ENCODE assay signal across 25 cellular contexts in genomic region chr1:116008651-116009380, GRCh38. TPM values are rescaled to one million over a fixed set of nuclear protein-coding genes. Genes with fewer than 3 reads are reported as not detected.
DNase-seq lines count a peak whose midpoint lies in the region; ATAC-seq and TF ChIP-seq lines count a peak whose summit lies in the region.
"Had no signal": no experiment of that assay in that cellular context is flagged by ENCODE, and none has a peak within 500 bp of the region (broad histone marks: within the 10 kb centered on the region; RNA-seq: fewer than 3 reads in every experiment).

No MANE protein-coding gene starts in this region.

- 78 to 84% methylated on average over 7 of the region's 7 CpGs for WGBS in heart right ventricle, 2 donors

- no peak overlapping the region for H3K4me3 Mint-ChIP-seq in natural killer cell
- no peak overlapping the region for H3K4me3 Mint-ChIP-seq in natural killer cell treated with Interleukin-12 subunit alpha and Interleukin-12 subunit beta and Interleukin-15 and Interleukin-18, amount 100 ng/mL, for 72 hours
- H3K4me3 Mint-ChIP-seq: activated CD8-positive, alpha-beta T cell treated with anti-CD3 and anti-CD28 coated beads, Interleukin-2, amount 10 ng/mL, durations not matched to agents 7 days and 5 days; naive thymus-derived CD8-positive, alpha-beta T cell had no signal

- TF ChIP-seq CTCF in natural killer cell (IDR thresholded peaks at IDR 0.05) (no peak), heart right ventricle (IDR thresholded peaks at IDR 0.05) (no peak)

- peak overlapping the region; percentile 78 to 88 for H3K27ac Mint-ChIP-seq in natural killer cell
- H3K27ac Mint-ChIP-seq in natural killer cell treated with Interleukin-12 subunit alpha and Interleukin-12 subunit beta and Interleukin-15 and Interleukin-18, amount 100 ng/mL, for 72 hours, result peak overlapping the region in 1 of 2 donors; percentile 89
- H3K27ac Mint-ChIP-seq: activated CD8-positive, alpha-beta T cell treated with anti-CD3 and anti-CD28 coated beads, Interleukin-2, amount 10 ng/mL, durations not matched to agents 7 days and 5 days had no signal

- no peaks in the 10 kb centered on the region for H3K27me3 ChIP-seq in heart right ventricle
- H3K27me3 ChIP-seq: adrenal gland, BLaER1 had no signal

- intact Hi-C loops in natural killer cell (cut with micrococcal nuclease) (no loop called here), heart right ventricle (cut with DNase I) (no loop called here)

- H3K27ac ChIP-seq in heart right ventricle, result no peak overlapping the region
- H3K27ac ChIP-seq: adrenal gland, BLaER1 had no signal

- no peak overlapping the region for H3K4me3 ChIP-seq in heart right ventricle
- H3K4me3 ChIP-seq: adrenal gland, BLaER1, K562 had no signal

- peaks cover 0 to 7% (median 0%) of the 10 kb centered on the region in 9 donors for H3K36me3 ChIP-seq in heart right ventricle
- H3K36me3 ChIP-seq: adrenal gland, BLaER1 had no signal

- no peaks in the 10 kb centered on the region for H3K9me3 Mint-ChIP-seq in natural killer cell
- H3K9me3 Mint-ChIP-seq in natural killer cell treated with Interleukin-12 subunit alpha and Interleukin-12 subunit beta and Interleukin-15 and Interleukin-18, amount 100 ng/mL, for 72 hours, result no peaks in the 10 kb centered on the region
- H3K9me3 Mint-ChIP-seq: naive thymus-derived CD8-positive, alpha-beta T cell had no signal

- no peaks in the 10 kb centered on the region for H3K27me3 Mint-ChIP-seq in natural killer cell (ENCODE audit: low read depth in 2 of 2)
- no peaks in the 10 kb centered on the region for H3K27me3 Mint-ChIP-seq in natural killer cell treated with Interleukin-12 subunit alpha and Interleukin-12 subunit beta and Interleukin-15 and Interleukin-18, amount 100 ng/mL, for 72 hours

- DNase-seq in natural killer cell (no peak), heart right ventricle (peak in 1 of 2 donors; percentile 38), nucleus accumbens (lab: John Stamatoyannopoulos, UW) (peak in 36 of 56 donors; percentile 19 to 74 (median 46)), T-helper 9 cell (no peak)
- DNase-seq in natural killer cell treated with Interleukin-12 subunit alpha and Interleukin-12 subunit beta and Interleukin-15 and Interleukin-18, amount 100 ng/mL, for 72 hours (ENCODE audit: low spot score), result no peak
- no peak for DNase-seq in central memory CD4-positive, alpha-beta T cell
- no peak for DNase-seq in activated CD8-positive, alpha-beta memory T cell treated with anti-CD3 and anti-CD28 coated beads, Interleukin-2, amount 50 U/mL, for 4 hours
- DNase-seq: activated CD4-positive, CD25-positive, alpha-beta regulatory T cell treated with anti-CD3 and anti-CD28 coated beads, Interleukin-2, amount 50 U/mL, for 72 hours; activated CD8-positive, alpha-beta T cell treated with anti-CD3 and anti-CD28 coated beads, Interleukin-2, amount 10 ng/mL, durations not matched to agents 7 days and 5 days; activated naive CD4-positive, alpha-beta T cell; activated T-cell treated with anti-CD3 and anti-CD28 coated beads, Interleukin-2, amount 50 U/mL, for 1 hour; adrenal gland; kidney; mesendoderm; MM.1S; naive thymus-derived CD8-positive, alpha-beta T cell; NCI-H146; NCI-H774; stimulated activated CD4-positive, alpha-beta T cell treated with anti-CD3 and anti-CD28 coated beads, Interleukin-2, amount 100 ng/mL, for 48 hours; stimulated activated naive CD4-positive, alpha-beta T cell; trophoblast cell had no signal

- peaks cover 0 to 36% (median 4%) of the 10 kb centered on the region in 9 donors for H3K4me1 ChIP-seq in heart right ventricle
- H3K4me1 ChIP-seq: adrenal gland had no signal

- no peaks in the 10 kb centered on the region for H3K36me3 Mint-ChIP-seq in natural killer cell
- H3K36me3 Mint-ChIP-seq in natural killer cell treated with Interleukin-12 subunit alpha and Interleukin-12 subunit beta and Interleukin-15 and Interleukin-18, amount 100 ng/mL, for 72 hours, result peaks cover under 1% of the 10 kb centered on the region
- H3K36me3 Mint-ChIP-seq: naive thymus-derived CD8-positive, alpha-beta T cell had no signal

- H3K4me1 Mint-ChIP-seq in natural killer cell, result peaks cover 15% of the 10 kb centered on the region in 2 donors
- H3K4me1 Mint-ChIP-seq in natural killer cell treated with Interleukin-12 subunit alpha and Interleukin-12 subunit beta and Interleukin-15 and Interleukin-18, amount 100 ng/mL, for 72 hours (ENCODE audit: low read depth in 2 of 2), result peaks cover 12 to 13% of the 10 kb centered on the region in 2 donors

- no peaks in the 10 kb centered on the region for H3K9me3 ChIP-seq in heart right ventricle
- H3K9me3 ChIP-seq: adrenal gland had no signal

- ATAC-seq in natural killer cell (no peak), heart right ventricle (peak in 6 of 8 donors; percentile 43 to 79 (median 59)), HG03045 (IDR thresholded peaks at IDR 0.05; ENCODE audit: unreplicated experiment) (no peak)
- ATAC-seq in natural killer cell treated with Interleukin-12 subunit alpha and Interleukin-12 subunit beta and Interleukin-15 and Interleukin-18, amount 100 ng/mL, for 72 hours, result no peak
- ATAC-seq: activated CD8-positive, alpha-beta T cell treated with anti-CD3 and anti-CD28 coated beads, Interleukin-2, amount 10 ng/mL, durations not matched to agents 7 days and 5 days; HCT116; K562; naive thymus-derived CD8-positive, alpha-beta T cell had no signal

RNA-seq across cellular contexts. Expression of gene SLC22A15, which starts 32.5 kb away (rescaled TPM):
- total RNA-seq in natural killer cell (1 to 10 TPM; 6.0 to 9.2 (median 6.3) TPM), heart right ventricle (10 to 100 TPM in 2 of 10 donors, 1 to 10 TPM in 8; 5.7 to 13.1 (median 7.9) TPM)
- total RNA-seq in natural killer cell treated with Interleukin-12 subunit alpha and Interleukin-12 subunit beta and Interleukin-15 and Interleukin-18, amount 100 ng/mL, for 72 hours, result 1 to 10 TPM; 5.0 to 5.6 TPM
- 1 to 10 TPM in 1 of 2 donors, under 1 TPM in 1; 0.97 to 6.7 TPM for polyA plus RNA-seq in heart right ventricle
- polyA plus RNA-seq: naive thymus-derived CD8-positive, alpha-beta T cell had no signal

Comparison
In these comparisons a context has a peak if more than half of its experiments do, and no peak if none do; other contexts are left out.
1. ATAC-seq: peak in heart right ventricle (6 of 8); none in natural killer cell (0 of 3), natural killer cell treated with Interleukin-12 subunit alpha and Interleukin-12 subunit beta and Interleukin-15 and Interleukin-18, amount 100 ng/mL, for 72 hours (0 of 2) and HG03045 (single experiment).
2. DNase-seq: peak in nucleus accumbens (36 of 56); none in natural killer cell (single experiment), natural killer cell treated with Interleukin-12 subunit alpha and Interleukin-12 subunit beta and Interleukin-15 and Interleukin-18, amount 100 ng/mL, for 72 hours (single experiment), central memory CD4-positive, alpha-beta T cell (single experiment), T-helper 9 cell (single experiment) and activated CD8-positive, alpha-beta memory T cell treated with anti-CD3 and anti-CD28 coated beads, Interleukin-2, amount 50 U/mL, for 4 hours (single experiment).